13 cellular contexts compared by ENCODE assay signal in the genomic region with DNA sequence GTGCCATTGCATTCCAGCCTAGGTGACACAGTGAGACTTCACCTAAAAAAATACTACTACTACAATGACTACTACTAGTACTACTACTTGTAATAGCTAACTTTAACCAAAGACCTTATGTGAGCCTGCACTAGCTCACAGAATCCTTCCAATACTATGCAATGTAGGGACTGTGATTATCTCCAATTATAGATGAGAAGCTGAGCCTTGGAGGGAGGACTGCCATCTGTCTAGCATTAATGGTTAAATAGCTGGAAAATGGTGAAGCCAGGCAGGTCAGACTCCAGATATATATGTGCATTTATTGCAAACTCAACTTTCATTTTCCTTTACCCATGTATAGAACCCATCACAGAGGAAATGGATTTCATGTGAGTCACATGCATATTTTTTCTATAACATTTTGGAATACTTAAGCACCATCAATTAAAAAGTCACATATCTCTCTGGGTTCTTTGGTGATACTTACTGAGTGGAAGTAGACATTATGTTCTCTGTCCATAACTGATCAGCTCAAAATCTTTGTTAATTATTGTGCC.
DNase-seq lines count a peak whose midpoint lies in the region; ATAC-seq and TF ChIP-seq lines count a peak whose summit lies in the region.
"Had no signal": no experiment of that assay in that cellular context is flagged by ENCODE, and none has a peak within 500 bp of the region (broad histone marks: within the 10 kb centered on the region; RNA-seq: fewer than 3 reads in every experiment).

No MANE protein-coding gene starts in this region.

- peak overlapping the region; percentile 87 for H3K4me3 Mint-ChIP-seq in T-helper 2 cell treated with Interferon-gamma antibody and Interleukin-4, amounts not matched to agents 5 μg/mL and 100 μg/mL, for 36 hours
- no peak overlapping the region for H3K4me3 Mint-ChIP-seq in T-helper 17 cell
- H3K4me3 Mint-ChIP-seq in naive B cell, result no peak overlapping the region
- H3K4me3 Mint-ChIP-seq: nephron had no signal

- peaks cover 7 to 10% of the 10 kb centered on the region in 2 experiments for H3K4me1 ChIP-seq in HCT116 (ENCODE audit: control insufficient read depth in 1 of 2, insufficient read depth in 2 of 2, low read length in 2 of 2)
- H3K4me1 ChIP-seq in left ventricle myocardium inferior, result no peaks in the 10 kb centered on the region

- H3K4me1 Mint-ChIP-seq in T-helper 2 cell treated with Interferon-gamma antibody and Interleukin-4, amounts not matched to agents 5 μg/mL and 100 μg/mL, for 36 hours (ENCODE audit: low read depth), result peaks cover 57% of the 10 kb centered on the region
- H3K4me1 Mint-ChIP-seq in T-helper 17 cell (peaks cover 55% of the 10 kb centered on the region), naive B cell (peaks cover 35 to 71% (median 63%) of the 10 kb centered on the region in 3 donors)
- H3K4me1 Mint-ChIP-seq: nephron had no signal

- H3K27me3 Mint-ChIP-seq in T-helper 2 cell treated with Interferon-gamma antibody and Interleukin-4, amounts not matched to agents 5 μg/mL and 100 μg/mL, for 36 hours (ENCODE audit: low read depth), result no peaks in the 10 kb centered on the region
- H3K27me3 Mint-ChIP-seq in T-helper 17 cell (no peaks in the 10 kb centered on the region), naive B cell (no peaks in the 10 kb centered on the region)

- H3K4me3 ChIP-seq in HCT116 (replicated peaks in 1 of 2; ENCODE audit: low read depth in 1 of 2, low read length in 2 of 2) (no peak overlapping the region), left ventricle myocardium inferior (no peak overlapping the region)

- H3K79me2 ChIP-seq in HCT116 (ENCODE audit: insufficient read depth, low read length), result no peaks in the 10 kb centered on the region

- no peak for TF ChIP-seq POLR2A in HCT116 (IDR thresholded peaks at IDR 0.05; ENCODE audit: borderline replicate concordance, extremely low read depth, insufficient read depth, insufficient read length)

- H3K27me3 ChIP-seq in HCT116 (ENCODE audit: insufficient read depth, low read length) (no peaks in the 10 kb centered on the region), left ventricle myocardium inferior (ENCODE audit: low read depth) (no peaks in the 10 kb centered on the region)

- no peaks in the 10 kb centered on the region for H3K9me2 ChIP-seq in HCT116 (ENCODE audit: insufficient read depth)

- BruUV-seq in HCT116 (replicated peaks; lab: Mats Ljungman, UMichigan), result no TSS peak

- POLR2A ChIA-PET in HCT116 (lab: Charles Lee), result no interaction called here

- H2AFZ ChIP-seq in HCT116 (ENCODE audit: low read depth, low read length, poor library complexity, severe bottlenecking), result peak overlapping the region; percentile 75

- no peak overlapping the region for H3K9ac ChIP-seq in HCT116 (ENCODE audit: low read length)

- TF ChIP-seq CTCF in HCT116 (IDR thresholded peaks at IDR 0.05 in 2 of 3, conservative IDR thresholded peaks at IDR 0.05 in 1 of 3; ENCODE audit: borderline replicate concordance in 1 of 3, insufficient read depth in 1 of 3, low read depth in 2 of 3, low read length in 2 of 3) (no peak), left ventricle myocardium inferior (IDR thresholded peaks at IDR 0.05; ENCODE audit: borderline replicate concordance) (no peak)

- intact Hi-C loops in HCT116 (cut with micrococcal nuclease) (no loop called here), left ventricle myocardium inferior (cut with micrococcal nuclease) (no loop called here)

- peaks cover 9% of the 10 kb centered on the region for H3K9me3 Mint-ChIP-seq in T-helper 2 cell treated with Interferon-gamma antibody and Interleukin-4, amounts not matched to agents 5 μg/mL and 100 μg/mL, for 36 hours
- H3K9me3 Mint-ChIP-seq in naive B cell, result peaks cover 0 to 4% (median 1%) of the 10 kb centered on the region in 7 donors
- H3K9me3 Mint-ChIP-seq: nephron had no signal

- H3K36me3 Mint-ChIP-seq in T-helper 2 cell treated with Interferon-gamma antibody and Interleukin-4, amounts not matched to agents 5 μg/mL and 100 μg/mL, for 36 hours (ENCODE audit: low read depth), result peaks cover 8% of the 10 kb centered on the region
- H3K36me3 Mint-ChIP-seq in T-helper 17 cell (ENCODE audit: low read depth) (peaks cover 2% of the 10 kb centered on the region), naive B cell (peaks cover 0 to 7% of the 10 kb centered on the region in 2 donors)

- TF ChIP-seq RAD21 in HCT116 (IDR thresholded peaks at IDR 0.05; ENCODE audit: low read depth), result no peak

- H3K9me3 ChIP-seq in HCT116 (ENCODE audit: control insufficient read depth in 1 of 2, insufficient read depth in 1 of 2, low read depth in 1 of 2, low read length in 2 of 2) (no peaks in the 10 kb centered on the region), T-helper 17 cell (ENCODE audit: control insufficient read depth, low read length, poor library complexity, severe bottlenecking) (no peaks in the 10 kb centered on the region), left ventricle myocardium inferior (replicated peaks) (no peaks in the 10 kb centered on the region)

- CTCF ChIA-PET in HCT116 (lab: Charles Lee), result no interaction called here

- ATAC-seq in HCT116 (no peak), T-helper 17 cell (no peak), naive B cell (ENCODE audit: low read depth in 2 of 2) (no peak), GM18861 (IDR thresholded peaks at IDR 0.05; ENCODE audit: unreplicated experiment) (no peak)

- DNase-seq in T-helper 2 cell treated with Interferon-gamma antibody and Interleukin-4, amounts not matched to agents 5 μg/mL and 100 μg/mL, for 36 hours (ENCODE audit: low spot score), result no peak
- DNase-seq in T-helper 2 cell, result no peak
- DNase-seq in HCT116 (ENCODE audit: low read depth, low spot score), result no peak
- DNase-seq in T-helper 17 cell, result no peak
- no peak for DNase-seq in naive B cell
- DNase-seq in left ventricle myocardium inferior, result no peak
- DNase-seq in dedifferentiated amniotic fluid mesenchymal stem cell (ENCODE audit: extremely low spot score), result no peak
- DNase-seq: activated CD4-positive, alpha-beta T cell treated with anti-CD3 and anti-CD28 coated beads, Interleukin-2, amount 50 U/mL, for 1 hour; Caco-2; effector CD8-positive, alpha-beta T cell; foreskin fibroblast had no signal

- no peak overlapping the region for H3K4me2 ChIP-seq in HCT116 (ENCODE audit: low read length)

- H3K36me3 ChIP-seq in HCT116 (ENCODE audit: control insufficient read depth in 1 of 2, insufficient read depth in 2 of 2, low read length in 2 of 2) (no peaks in the 10 kb centered on the region), left ventricle myocardium inferior (no peaks in the 10 kb centered on the region)

- H3K27ac Mint-ChIP-seq in T-helper 2 cell treated with Interferon-gamma antibody and Interleukin-4, amounts not matched to agents 5 μg/mL and 100 μg/mL, for 36 hours, result peak overlapping the region; percentile 95
- H3K27ac Mint-ChIP-seq in T-helper 17 cell (peak overlapping the region; percentile 95), naive B cell (peak overlapping the region; percentile 0 to 99 (median 98))
- H3K27ac Mint-ChIP-seq: nephron had no signal

- RAD21 ChIA-PET in HCT116 (lab: Charles Lee; ENCODE audit: low non-redundant PET in 1 of 2, low total read pairs in 2 of 2, uncharacterized antibody in 2 of 2, unreplicated experiment in 2 of 2), result no interaction called here

- H3K27ac ChIP-seq in HCT116 (ENCODE audit: low read depth, low read length), result no peak overlapping the region
- no peak overlapping the region for H3K27ac ChIP-seq in left ventricle myocardium inferior (replicated peaks)

- H4K20me1 ChIP-seq in HCT116 (ENCODE audit: insufficient read depth), result no peaks in the 10 kb centered on the region

TF ChIP-seq in HCT116, 20 proteins besides CTCF, POLR2A, EP300 and RAD21:
- TF ChIP-seq POLR2AphosphoS5 (IDR thresholded peaks at IDR 0.05; ENCODE audit: low read depth, low read length), result no peak
- TF ChIP-seq CEBPB (IDR thresholded peaks at IDR 0.05; ENCODE audit: low read depth), result no peak
- TF ChIP-seq MAX (IDR thresholded peaks at IDR 0.05), result no peak
- TF ChIP-seq ELF1 (IDR thresholded peaks at IDR 0.05; ENCODE audit: borderline replicate concordance, low read depth), result no peak
- no peak for TF ChIP-seq ATF3 (IDR thresholded peaks at IDR 0.05)
- TF ChIP-seq SP1 (IDR thresholded peaks at IDR 0.05; ENCODE audit: low read depth), result no peak
- TF ChIP-seq EGR1 (IDR thresholded peaks at IDR 0.05; ENCODE audit: low read depth), result no peak
- no peak for TF ChIP-seq SIN3A (IDR thresholded peaks at IDR 0.05; ENCODE audit: low read depth)
- no peak for TF ChIP-seq ZNF274 (IDR thresholded peaks at IDR 0.05; ENCODE audit: low read depth, low read length)
- no peak for TF ChIP-seq YY1 (IDR thresholded peaks at IDR 0.05; ENCODE audit: extremely low read depth, insufficient replicate concordance, low read depth, low read length)
- no peak for TF ChIP-seq EZH2 (IDR thresholded peaks at IDR 0.05)
